20 cellular contexts compared by ENCODE assay signal in the genomic region with DNA sequence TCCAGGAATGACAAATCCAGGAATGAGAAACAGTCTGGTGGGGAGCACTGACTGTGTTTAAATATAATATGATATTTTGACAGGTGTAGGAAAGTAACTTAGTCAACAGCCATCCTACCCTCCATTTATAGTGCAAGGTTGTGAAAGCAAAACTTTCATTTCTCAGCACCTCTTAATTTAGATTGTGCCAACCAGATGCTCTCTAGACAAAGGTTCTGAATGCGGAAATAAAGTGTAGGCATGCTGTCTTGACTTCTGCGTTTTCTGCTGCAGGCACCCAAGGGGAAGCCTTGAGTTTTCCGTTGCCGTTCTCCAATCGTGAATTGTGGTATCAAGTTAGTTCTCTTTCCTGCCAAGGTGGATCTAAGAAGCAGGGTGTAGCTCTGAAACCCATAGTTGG.
A peak's percentile ranks its signal among the peaks of the same experiment; 100 is the strongest.
DNase-seq lines count a peak whose midpoint lies in the region; ATAC-seq, FAIRE-seq and TF ChIP-seq lines count a peak whose summit lies in the region.
"Had no signal": no experiment of that assay in that cellular context is flagged by ENCODE, and none has a peak within 500 bp of the region (broad histone marks: within the 10 kb centered on the region; RNA-seq: fewer than 3 reads in every experiment).

No MANE protein-coding gene starts in this region.

- no peaks in the 10 kb centered on the region for H3K4me1 Mint-ChIP-seq in CD4-positive, alpha-beta memory T cell

- H3K36me3 ChIP-seq in BLaER1 = no peaks in the 10 kb centered on the region
- H3K36me3 ChIP-seq in MM.1S (replicated peaks; ENCODE audit: insufficient read depth, low read length) = no peaks in the 10 kb centered on the region
- H3K36me3 ChIP-seq in GM12878 (ENCODE audit: control insufficient read depth in 2 of 2, insufficient read depth in 2 of 2, low read length in 1 of 2) = no peaks in the 10 kb centered on the region
- no peaks in the 10 kb centered on the region for H3K36me3 ChIP-seq in CD4-positive, alpha-beta memory T cell (ENCODE audit: insufficient read depth, low read length)

- POLR2A ChIA-PET in GM12878 (lab: Charles Lee) = no interaction called here
- POLR2A ChIA-PET in CD4-positive, alpha-beta memory T cell (lab: Charles Lee; ENCODE audit: partially characterized antibody) = no interaction called here

- peak overlapping the region; percentile 31 for H3K4me2 ChIP-seq in BLaER1
- H3K4me2 ChIP-seq in MM.1S (ENCODE audit: low read depth, low read length) = peak overlapping the region; percentile 63
- no peak overlapping the region for H3K4me2 ChIP-seq in GM12878 (ENCODE audit: control insufficient read depth, insufficient read depth)
- H3K4me2 ChIP-seq: A549, KMS-11 had no signal

- H3K4me3 ChIP-seq in BLaER1 = no peak overlapping the region
- peak overlapping the region; percentile 13; the same call in 1 of the 2 replicates for H3K4me3 ChIP-seq in MM.1S (ENCODE audit: low read length)
- H3K4me3 ChIP-seq in GM12878 = no peak overlapping the region
- H3K4me3 ChIP-seq in CD4-positive, alpha-beta memory T cell (ENCODE audit: low read length in 2 of 2) = no peak overlapping the region
- H3K4me3 ChIP-seq: A549 had no signal

- in situ Hi-C loops in GM12878 (cut with MboI) = no loop called here

- H3K9me3 Mint-ChIP-seq in CD4-positive, alpha-beta memory T cell = peaks cover 0 to 6% (median 0%) of the 10 kb centered on the region in 8 donors
- H3K9me3 Mint-ChIP-seq: H9 had no signal

- no peak for FAIRE-seq in GM12878 (lab: Jason Lieb, UNC)
- FAIRE-seq: A549, D721Med, GM18507, H1 had no signal

- no peaks in the 10 kb centered on the region for H3K79me2 ChIP-seq in MM.1S (ENCODE audit: low read length)
- H3K79me2 ChIP-seq in GM12878 (ENCODE audit: control insufficient read depth, insufficient read depth, low read length) = no peaks in the 10 kb centered on the region

- TF ChIP-seq EP300 in GM12878 (IDR thresholded peaks at IDR 0.05; ENCODE audit: borderline replicate concordance in 1 of 2, control insufficient read depth in 1 of 2, low read depth in 2 of 2, low read length in 2 of 2) = no peak

- SMC1A ChIA-PET in GM12878 (lab: Charles Lee; ENCODE audit: uncharacterized antibody, unreplicated experiment) = no interaction called here

- H3K9me3 ChIP-seq in BLaER1 = peaks cover 12% of the 10 kb centered on the region; the same call in 1 of the 2 replicates
- no peaks in the 10 kb centered on the region for H3K9me3 ChIP-seq in MM.1S (replicated peaks; ENCODE audit: insufficient read depth, low read length)
- no peaks in the 10 kb centered on the region for H3K9me3 ChIP-seq in GM12878 (replicated peaks; ENCODE audit: control insufficient read depth, insufficient read depth, low read length)
- no peaks in the 10 kb centered on the region for H3K9me3 ChIP-seq in CD4-positive, alpha-beta memory T cell (ENCODE audit: control insufficient read depth in 1 of 2, low read length in 2 of 2)
- H3K9me3 ChIP-seq: A549, Caco-2 had no signal

- 62% methylated on average over 5 of the region's 5 CpGs for WGBS in GM12878 (ENCODE audit: insufficient coverage, insufficient replicate concordance, low lambda C conversion rate, missing lambda C conversion rate)

- no peak for TF ChIP-seq CTCF in MM.1S (IDR thresholded peaks at IDR 0.05; ENCODE audit: low read length)
- TF ChIP-seq CTCF in GM12878 (IDR thresholded peaks at IDR 0.05 in 2 of 3, conservative IDR thresholded peaks at IDR 0.05 in 1 of 3; ENCODE audit: control insufficient read depth in 2 of 3, extremely low read depth in 1 of 3, insufficient read depth in 1 of 3, low read depth in 3 of 3, low read length in 3 of 3) = no peak

- H3K36me3 Mint-ChIP-seq in CD4-positive, alpha-beta memory T cell = no peaks in the 10 kb centered on the region
- H3K36me3 Mint-ChIP-seq: CD4-positive, CD25-positive, alpha-beta regulatory T cell had no signal

- H3F3A ChIP-seq in MM.1S (ENCODE audit: insufficient read depth, low read length) = peaks cover 11% of the 10 kb centered on the region; the same call in 1 of the 2 replicates

- no peak for TF ChIP-seq POLR2A in GM12878 (IDR thresholded peaks at IDR 0.05; ENCODE audit: low read depth, low read length)

- no peak overlapping the region for H3K9ac ChIP-seq in BLaER1
- H3K9ac ChIP-seq in MM.1S (ENCODE audit: low read length) = no peak overlapping the region; the same call in 1 of the 2 replicates
- H3K9ac ChIP-seq in GM12878 (ENCODE audit: control insufficient read depth, insufficient read depth, low read length) = no peak overlapping the region
- H3K9ac ChIP-seq: KMS-11 had no signal

- TF ChIP-seq RAD21 in GM12878 (IDR thresholded peaks at IDR 0.05; ENCODE audit: insufficient read depth, low read depth, low read length) = no peak

- H3K27me3 ChIP-seq in BLaER1 (no peaks in the 10 kb centered on the region), MM.1S (replicated peaks; ENCODE audit: insufficient read depth, low read length) (no peaks in the 10 kb centered on the region), GM12878 (replicated peaks in 1 of 2; ENCODE audit: control insufficient read depth in 2 of 2, insufficient read depth in 2 of 2, low read length in 1 of 2) (no peaks in the 10 kb centered on the region)
- no peaks in the 10 kb centered on the region for H3K27me3 ChIP-seq in CD4-positive, alpha-beta memory T cell (ENCODE audit: insufficient read depth, low read length)

- peaks cover 0 to 2% of the 10 kb centered on the region in 2 donors for H3K27me3 Mint-ChIP-seq in CD4-positive, alpha-beta memory T cell
- H3K27me3 Mint-ChIP-seq: CD4-positive, CD25-positive, alpha-beta regulatory T cell had no signal

- H3K9me2 ChIP-seq in MM.1S (replicated peaks; ENCODE audit: insufficient read depth, low read length) = no peaks in the 10 kb centered on the region

- RAD21 ChIA-PET in GM12878 (lab: Charles Lee; ENCODE audit: unreplicated experiment) = no interaction called here

- H3K4me1 ChIP-seq in BLaER1 (peaks cover 23% of the 10 kb centered on the region), MM.1S (ENCODE audit: low read length) (peaks cover 22% of the 10 kb centered on the region), GM12878 (ENCODE audit: control insufficient read depth, insufficient read depth, low read length) (no peaks in the 10 kb centered on the region)
- H3K4me1 ChIP-seq in CD4-positive, alpha-beta memory T cell (ENCODE audit: insufficient read depth, low read length) = no peaks in the 10 kb centered on the region
- H3K4me1 ChIP-seq: A549, Caco-2 had no signal

- H4K20me1 ChIP-seq in BLaER1 (no peaks in the 10 kb centered on the region), MM.1S (ENCODE audit: insufficient read depth, low read length) (no peaks in the 10 kb centered on the region), GM12878 (ENCODE audit: control insufficient read depth, insufficient read depth) (no peaks in the 10 kb centered on the region)

- H3K27ac ChIP-seq in BLaER1 (no peak overlapping the region), MM.1S (ENCODE audit: low read length) (peak overlapping the region; percentile 62; the same call in 1 of the 2 replicates), GM12878 (ENCODE audit: control insufficient read depth, insufficient read depth) (no peak overlapping the region)
- H3K27ac ChIP-seq in CD4-positive, alpha-beta memory T cell (ENCODE audit: low read depth, low read length) = no peak overlapping the region
- H3K27ac ChIP-seq: 22Rv1, A549, HL-60, KMS-11 had no signal

- peak overlapping the region; percentile 26 for H2AFZ ChIP-seq in MM.1S (ENCODE audit: low read length)
- H2AFZ ChIP-seq in GM12878 (ENCODE audit: control insufficient read depth, low read depth, low read length) = no peak overlapping the region

- ATAC-seq in GM18502 (IDR thresholded peaks at IDR 0.05; ENCODE audit: poor library complexity, unreplicated experiment) (peak; percentile 66), GM12878 (peak; percentile 47), left colon (no peak)
- ATAC-seq: A549 had no signal

- no peak overlapping the region for H3K27ac Mint-ChIP-seq in CD4-positive, alpha-beta memory T cell
- H3K27ac Mint-ChIP-seq: CD4-positive, CD25-positive, alpha-beta regulatory T cell; H9 had no signal

- no TSS peak for BruUV-seq in GM12878 (replicated peaks; lab: Mats Ljungman, UMichigan)

- intact Hi-C loops in GM12878 (cut with micrococcal nuclease; ENCODE audit: unreplicated experiment) = no loop called here
- intact Hi-C loops in left colon (cut with DNase I, micrococcal nuclease) = no loop called here
- intact Hi-C loops in CD4-positive, alpha-beta memory T cell (cut with micrococcal nuclease) = no loop called here

- no peak overlapping the region for H3K4me3 Mint-ChIP-seq in CD4-positive, alpha-beta memory T cell
- H3K4me3 Mint-ChIP-seq: CD4-positive, CD25-positive, alpha-beta regulatory T cell; H9 had no signal

- DNase-seq in MM.1S = peak; percentile 88
- DNase-seq in GM12878 (ENCODE audit: low read depth, low spot score) = no peak
- DNase-seq in AG08395 (ENCODE audit: low spot score) = no peak
- no peak for DNase-seq in left colon
- no peak for DNase-seq in CD4-positive, alpha-beta memory T cell
- DNase-seq: C1 segment of cervical spinal cord; Caco-2; CD4-positive, CD25-positive, alpha-beta regulatory T cell; DMS79; GDM1; H9 had no signal

- CTCF ChIA-PET in GM12878 (lab: Yijun Ruan, JAX) = no interaction called here
- CTCF ChIA-PET in CD4-positive, alpha-beta memory T cell (lab: Charles Lee; ENCODE audit: partially characterized antibody) = no interaction called here

TF ChIP-seq in GM12878, 131 proteins besides CTCF, POLR2A, EP300 and RAD21:
- TF ChIP-seq NRF1 (conservative IDR thresholded peaks at IDR 0.05; ENCODE audit: low read depth, low read length) = no peak
